Comparison of ENCODE assay signal across 17 cellular contexts in genomic region chr2:147450661-147451060, GRCh38.
DNase-seq lines count a peak whose midpoint lies in the region; ATAC-seq and TF ChIP-seq lines count a peak whose summit lies in the region.
"Had no signal": no experiment of that assay in that cellular context is flagged by ENCODE, and none has a peak within 500 bp of the region (broad histone marks: within the 10 kb centered on the region; RNA-seq: fewer than 3 reads in every experiment).

No MANE protein-coding gene starts in this region.

- CTCF ChIA-PET in CD4-positive, alpha-beta memory T cell (lab: Charles Lee; ENCODE audit: partially characterized antibody) = no interaction called here

- no peak overlapping the region for H3K14ac ChIP-seq in H9 (ENCODE audit: insufficient read depth, low read length)

- H2BK120ac ChIP-seq in H9 (ENCODE audit: low read depth, low read length, poor library complexity, severe bottlenecking) = no peak overlapping the region

- peaks cover 21% of the 10 kb centered on the region for H3K4me1 ChIP-seq in CD4-positive, alpha-beta memory T cell (ENCODE audit: insufficient read depth, low read length)
- H3K4me1 ChIP-seq in H9 (ENCODE audit: insufficient read depth, low read length) = peaks cover 11% of the 10 kb centered on the region
- peaks cover 1% of the 10 kb centered on the region for H3K4me1 ChIP-seq in right cardiac atrium (ENCODE audit: control insufficient read depth, insufficient read depth, low read length)

- H3K79me1 ChIP-seq in H9 (ENCODE audit: insufficient read depth, low read depth, low read length, poor library complexity, severe bottlenecking) = no peaks in the 10 kb centered on the region

- H3K9ac ChIP-seq in H9 (ENCODE audit: extremely low read depth, insufficient read length, low read length) (no peak overlapping the region), SK-N-MC (ENCODE audit: insufficient read length) (no peak overlapping the region)

- no peak for DNase-seq in CD4-positive, alpha-beta memory T cell
- DNase-seq in H9 (no peak), SK-N-MC (ENCODE audit: low read depth, low spot score) (no peak), left kidney (ENCODE audit: low read depth, low spot score) (peak; percentile 40), right cardiac atrium (no peak), WERI-Rb-1 (no peak), GM13977 (ENCODE audit: low spot score) (no peak)
- DNase-seq: DMS79, IMR-90, Kasumi-1, NCI-H1105 treated with DMSO at 0.1 percent for 48 hours, NCI-H226, NCI-H774, RPMI8226, SIG-M5, T-helper 2 cell had no signal

- H3K4me3 Mint-ChIP-seq in CD4-positive, alpha-beta memory T cell = peak overlapping the region in 1 of 8 donors; percentile 81
- peak overlapping the region in 1 of 2 experiments; percentile 29; a peak in 1 of 5 replicates for H3K4me3 Mint-ChIP-seq in H9

- H3K23ac ChIP-seq in H9 (ENCODE audit: insufficient read length, low read depth, low read length) = no peak overlapping the region

- no peak overlapping the region for H2AFZ ChIP-seq in H9 (ENCODE audit: low read length)

- WGBS in H9 (ENCODE audit: extremely low coverage, insufficient read length, low lambda C conversion rate) = no CpG with 5 or more reads among the region's 2 CpGs
- WGBS in right cardiac atrium = 92% methylated on average over 2 of the region's 2 CpGs

- no peak overlapping the region for H2BK20ac ChIP-seq in H9 (ENCODE audit: low read depth, low read length, poor library complexity, severe bottlenecking)

- no peaks in the 10 kb centered on the region for H3K27me3 Mint-ChIP-seq in CD4-positive, alpha-beta memory T cell
- H3K27me3 Mint-ChIP-seq in H9 (ENCODE audit: low read depth) = no peaks in the 10 kb centered on the region

- peaks cover 0 to 2% (median 0%) of the 10 kb centered on the region in 8 donors for H3K9me3 Mint-ChIP-seq in CD4-positive, alpha-beta memory T cell
- H3K9me3 Mint-ChIP-seq in H9 = peaks cover 8 to 10% of the 10 kb centered on the region in 2 experiments; a peak in 4 of 5 replicates

- no peaks in the 10 kb centered on the region for H4K20me1 ChIP-seq in H9 (ENCODE audit: control insufficient read depth, insufficient read depth, insufficient read length)

- intact Hi-C loops in CD4-positive, alpha-beta memory T cell (cut with micrococcal nuclease) = no loop called here
- intact Hi-C loops in right cardiac atrium (cut with DNase I) = no loop called here

- no peak overlapping the region for H3K4me3 ChIP-seq in CD4-positive, alpha-beta memory T cell (ENCODE audit: low read length in 2 of 2)
- H3K4me3 ChIP-seq in SK-N-MC (peak overlapping the region; percentile 57), right cardiac atrium (ENCODE audit: low read length) (no peak overlapping the region), WERI-Rb-1 (ENCODE audit: low read depth, low read length) (no peak overlapping the region)

- H3K56ac ChIP-seq in H9 (ENCODE audit: insufficient read length, low read depth, low read length) = no peak overlapping the region

- ATAC-seq in right cardiac atrium (no peak), HG02884 (IDR thresholded peaks at IDR 0.05; ENCODE audit: unreplicated experiment) (no peak)

- H4K8ac ChIP-seq in H9 (replicated peaks; ENCODE audit: insufficient read length, low read depth, low read length) = no peak overlapping the region

- H3K27me3 ChIP-seq in CD4-positive, alpha-beta memory T cell (ENCODE audit: insufficient read depth, low read length) = no peaks in the 10 kb centered on the region
- H3K27me3 ChIP-seq in H9 (ENCODE audit: insufficient read depth, low read length) (no peaks in the 10 kb centered on the region), right cardiac atrium (ENCODE audit: control insufficient read depth, insufficient read depth) (no peaks in the 10 kb centered on the region), WERI-Rb-1 (ENCODE audit: insufficient read depth, low read depth, severe bottlenecking) (no peaks in the 10 kb centered on the region)

- no peaks in the 10 kb centered on the region for H3K36me3 ChIP-seq in CD4-positive, alpha-beta memory T cell (ENCODE audit: insufficient read depth, low read length)
- H3K36me3 ChIP-seq in SK-N-MC (ENCODE audit: insufficient read depth, low read length) = no peaks in the 10 kb centered on the region
- H3K36me3 ChIP-seq in WERI-Rb-1 = no peaks in the 10 kb centered on the region

- TF ChIP-seq CTCF in H9 (conservative IDR thresholded peaks at IDR 0.05) (no peak), WERI-Rb-1 (IDR thresholded peaks at IDR 0.05; ENCODE audit: low read depth, low read length) (no peak), GM13977 (IDR thresholded peaks at IDR 0.05; ENCODE audit: extremely low read depth, insufficient read depth, missing control alignments) (no peak)

- peak overlapping the region; percentile 84 for H3K27ac ChIP-seq in CD4-positive, alpha-beta memory T cell (ENCODE audit: low read depth, low read length)
- H3K27ac ChIP-seq in H9 (ENCODE audit: insufficient read length, low read depth, low read length) (peak overlapping the region; percentile 43), SK-N-MC (peak overlapping the region; percentile 86), right cardiac atrium (ENCODE audit: low read length) (no peak overlapping the region), WERI-Rb-1 (no peak overlapping the region)

- no peaks in the 10 kb centered on the region for H3K79me2 ChIP-seq in H9 (ENCODE audit: insufficient read depth, low read length)

- in situ Hi-C loops in GM13977 (cut with MboI; ENCODE audit: low pct_unique_long_range_greater_than_20kb, low sequenced_read_pairs, unreplicated experiment) = no loop called here

- H2BK12ac ChIP-seq in H9 (ENCODE audit: insufficient read length, low read depth, low read length) = no peak overlapping the region

- no peak overlapping the region for H3T11ph ChIP-seq in H9 (ENCODE audit: low read length)

- no peaks in the 10 kb centered on the region for H3K23me2 ChIP-seq in H9 (ENCODE audit: insufficient read length, low read depth, low read length, poor library complexity, severe bottlenecking)

- H2BK5ac ChIP-seq in H9 (ENCODE audit: insufficient read length, low read length) = no peak overlapping the region

- H4K91ac ChIP-seq in H9 (ENCODE audit: insufficient read length, low read depth, low read length) = no peak overlapping the region

- no peak overlapping the region for H2BK15ac ChIP-seq in H9 (ENCODE audit: low read depth, low read length)

- POLR2A ChIA-PET in CD4-positive, alpha-beta memory T cell (lab: Charles Lee; ENCODE audit: partially characterized antibody) = no interaction called here

- H3K27ac Mint-ChIP-seq in CD4-positive, alpha-beta memory T cell = peak overlapping the region in 6 of 7 donors; percentile 95 to 99 (median 97)
- H3K27ac Mint-ChIP-seq in H9 = peak overlapping the region; percentile 78 to 98 (median 84); a peak in 6 of 7 replicates

- H3K4me1 Mint-ChIP-seq in CD4-positive, alpha-beta memory T cell = peaks cover 11 to 35% (median 23%) of the 10 kb centered on the region in 4 donors
- H3K4me1 Mint-ChIP-seq in H9 = peaks cover 33 to 34% of the 10 kb centered on the region in 2 experiments

- H3K4ac ChIP-seq in H9 (ENCODE audit: low read depth, low read length) = no peak overlapping the region

- H2AK5ac ChIP-seq in H9 (ENCODE audit: insufficient read length, low read length) = no peak overlapping the region

- no peak overlapping the region for H3K18ac ChIP-seq in H9 (ENCODE audit: insufficient read length, low read depth, low read length)

- no peaks in the 10 kb centered on the region for H3K9me3 ChIP-seq in CD4-positive, alpha-beta memory T cell (ENCODE audit: control insufficient read depth in 1 of 2, low read length in 2 of 2)
- H3K9me3 ChIP-seq in H9 (ENCODE audit: control insufficient read depth, low read depth, low read length) = no peaks in the 10 kb centered on the region
- no peaks in the 10 kb centered on the region for H3K9me3 ChIP-seq in SK-N-MC (ENCODE audit: low read depth, low read length)
- no peaks in the 10 kb centered on the region for H3K9me3 ChIP-seq in right cardiac atrium (ENCODE audit: control insufficient read depth, low read length)
- no peaks in the 10 kb centered on the region for H3K9me3 ChIP-seq in WERI-Rb-1 (ENCODE audit: severe bottlenecking)

- H3K36me3 Mint-ChIP-seq in CD4-positive, alpha-beta memory T cell = no peaks in the 10 kb centered on the region
- H3K36me3 Mint-ChIP-seq in H9 (ENCODE audit: insufficient read depth in 1 of 3, low read depth in 3 of 3) = peaks cover 2 to 11% (median 5%) of the 10 kb centered on the region in 3 experiments; a peak in 6 of 7 replicates

- no peak overlapping the region for H4K5ac ChIP-seq in H9 (ENCODE audit: insufficient read length, low read depth, low read length)

- H3K4me2 ChIP-seq in H9 (ENCODE audit: insufficient read depth, insufficient read length, low read length) = no peak overlapping the region

Comparison
In these comparisons a context has a peak if more than half of its experiments do, and no peak if none do; other contexts are left out.
1. H3K27ac ChIP-seq: peak in CD4-positive, alpha-beta memory T cell (single experiment), H9 (single experiment) and SK-N-MC (single experiment); none in right cardiac atrium (single experiment) and WERI-Rb-1 (single experiment).